Comparison of ENCODE assay signal across 2 cellular contexts in genomic region chr20:57135875-57136274, GRCh38.
TF ChIP-seq lines count a peak whose summit lies in the region.

No MANE protein-coding gene starts in this region.

TF ChIP-seq in HepG2, 621 proteins besides CTCF, POLR2A, EP300 and RAD21 (continued from another document):
- TF ChIP-seq ZNF512B (CRISPR knock-in tag; IDR thresholded peaks at IDR 0.05; ENCODE audit: borderline replicate concordance) = no peak
- peak; percentile 43; the same call in 1 of the 2 replicates for TF ChIP-seq NFYB (CRISPR knock-in tag; IDR thresholded peaks at IDR 0.05)

TF ChIP-seq in K562, 482 proteins besides CTCF, POLR2A, EP300 and RAD21 (continued from another document):
- TF ChIP-seq USF2 (CRISPR knock-in tag; IDR thresholded peaks at IDR 0.05) (peak; percentile 91), RAD51 (IDR thresholded peaks at IDR 0.05; ENCODE audit: borderline replicate concordance, low read depth) (peak; percentile 69), ADNP (tag; IDR thresholded peaks at IDR 0.05) (no peak), YY1 (IDR thresholded peaks at IDR 0.05; ENCODE audit: borderline replicate concordance in 1 of 3, control insufficient read depth in 1 of 3, extremely low read depth in 1 of 3, insufficient read depth in 3 of 3, insufficient read length in 1 of 3, insufficient replicate concordance in 2 of 3, low read depth in 1 of 3, low read length in 2 of 3) (peak in 1 of 3 experiments; percentile 54), CREB3 (tag; conservative IDR thresholded peaks at IDR 0.05; ENCODE audit: low read depth) (0 out of 2 replicates have a peak, but pooled peaks have one; percentile 18), SLC30A9 (CRISPR knock-in tag; IDR thresholded peaks at IDR 0.05) (no peak), USF1 (CRISPR knock-in tag; IDR thresholded peaks at IDR 0.05) (peak; percentile 67), MITF (IDR thresholded peaks at IDR 0.05) (no peak), GABPA (tag; conservative IDR thresholded peaks at IDR 0.05; ENCODE audit: low read depth) (no peak), PKNOX1 (IDR thresholded peaks at IDR 0.05) (0 out of 2 replicates have a peak, but pooled peaks have one; percentile 5), ELF1 (tag; IDR thresholded peaks at IDR 0.05) (peak; percentile 40; the same call in 1 of the 2 replicates), EHMT2 (IDR thresholded peaks at IDR 0.05) (peak; percentile 83; the same call in 1 of the 2 replicates), NFYB (IDR thresholded peaks at IDR 0.05; ENCODE audit: extremely low read depth, insufficient read length) (peak; percentile 26), EWSR1 (IDR thresholded peaks at IDR 0.05; ENCODE audit: borderline replicate concordance, low read depth, partially characterized antibody) (no peak)
